9 cellular contexts compared by ENCODE assay signal in the genomic region with DNA sequence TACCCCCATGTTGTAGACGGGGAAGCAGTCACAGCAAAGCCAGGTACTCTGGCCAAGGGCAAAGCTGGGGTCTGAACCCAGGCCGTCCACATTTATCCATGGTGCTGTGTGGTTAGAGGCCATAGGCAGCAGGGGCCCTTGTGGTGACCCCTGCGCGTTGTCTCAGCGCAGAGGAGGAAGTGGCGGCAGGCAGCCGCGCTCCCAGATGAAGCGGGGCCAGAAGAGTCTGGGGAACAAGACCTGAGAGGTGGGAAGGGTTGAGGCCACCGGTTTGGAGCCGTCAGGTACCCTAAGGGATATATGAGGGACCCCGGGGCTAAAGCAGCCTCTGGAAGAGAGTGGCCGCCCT. TPM values are rescaled to one million over a fixed set of nuclear protein-coding genes. Genes with fewer than 3 reads are reported as not detected.
DNase-seq lines count a peak whose midpoint lies in the region; ATAC-seq, FAIRE-seq and TF ChIP-seq lines count a peak whose summit lies in the region.
"Had no signal": no experiment of that assay in that cellular context is flagged by ENCODE, and none has a peak within 500 bp of the region (broad histone marks: within the 10 kb centered on the region; RNA-seq: fewer than 3 reads in every experiment).

No MANE protein-coding gene starts in this region.

- POLR2A ChIA-PET in K562 (lab: Yijun Ruan, JAX) = no interaction called here

- H3K27ac ChIP-seq in K562 (ENCODE audit: extremely low read depth, low read depth, low read length) = peak overlapping the region; percentile 47
- no peak overlapping the region for H3K27ac ChIP-seq in keratinocyte (ENCODE audit: control insufficient read depth, insufficient read depth, low read length)
- H3K27ac ChIP-seq: epithelial cell of prostate had no signal

- H3K9ac ChIP-seq in K562 (ENCODE audit: insufficient read depth in 1 of 2, low read depth in 2 of 2, low read length in 2 of 2) (peak overlapping the region; percentile 57 to 92), keratinocyte (ENCODE audit: control insufficient read depth, extremely low read depth, insufficient read depth, low read length) (peak overlapping the region; percentile 28)

- H3K4me3 ChIP-seq in K562 (peak overlapping the region; percentile 72), keratinocyte (ENCODE audit: control insufficient read depth in 2 of 3, extremely low read depth in 1 of 3, insufficient read depth in 2 of 3, low read depth in 1 of 3, low read length in 3 of 3) (peak overlapping the region; percentile 60 to 72 (median 67))

- H3K9me1 ChIP-seq in K562 (ENCODE audit: control insufficient read depth, insufficient read depth, low read length) = no peaks in the 10 kb centered on the region
- H3K9me1 ChIP-seq in keratinocyte (ENCODE audit: control insufficient read depth, extremely low read depth, insufficient read depth, low read length) = no peaks in the 10 kb centered on the region

- TF ChIP-seq EP300 in K562 (IDR thresholded peaks at IDR 0.05; ENCODE audit: low read length) = no peak

- peaks cover 18% of the 10 kb centered on the region for H3K4me1 Mint-ChIP-seq in stimulated activated naive CD8-positive, alpha-beta T cell treated with anti-CD3 and anti-CD28 coated beads, Interleukin-15, amount 100 ng/mL, for 72 hours

- H3K4me3 Mint-ChIP-seq in stimulated activated naive CD8-positive, alpha-beta T cell treated with anti-CD3 and anti-CD28 coated beads, Interleukin-15, amount 100 ng/mL, for 72 hours = peak overlapping the region; percentile 90 to 92

- WGBS in K562 (ENCODE audit: insufficient coverage, low coverage, missing lambda C conversion rate) = 8% methylated on average over 13 of the region's 13 CpGs

- H2AFZ ChIP-seq in K562 (ENCODE audit: low read depth, low read length) (peak overlapping the region; percentile 86), keratinocyte (ENCODE audit: control insufficient read depth, low read length) (peak overlapping the region; percentile 93)

- no peak; the same call in 1 of the 2 replicates for TF ChIP-seq POLR2A in K562 (conservative IDR thresholded peaks at IDR 0.05)

- H3K27ac Mint-ChIP-seq in stimulated activated naive CD8-positive, alpha-beta T cell treated with anti-CD3 and anti-CD28 coated beads, Interleukin-15, amount 100 ng/mL, for 72 hours = peak overlapping the region; percentile 79 to 94

- no TSS peak for BruUV-seq in K562 (replicated peaks; lab: Mats Ljungman, UMichigan)

- H3K9me3 Mint-ChIP-seq in stimulated activated naive CD8-positive, alpha-beta T cell treated with anti-CD3 and anti-CD28 coated beads, Interleukin-15, amount 100 ng/mL, for 72 hours = peaks cover 0 to 3% of the 10 kb centered on the region in 2 donors

- no peaks in the 10 kb centered on the region for H3K36me3 ChIP-seq in K562 (ENCODE audit: control insufficient read depth, insufficient read depth, low read length)
- no peaks in the 10 kb centered on the region for H3K36me3 ChIP-seq in keratinocyte (ENCODE audit: control insufficient read depth in 2 of 2, extremely low read depth in 1 of 2, insufficient read depth in 2 of 2, low read length in 2 of 2)

- intact Hi-C loops in Right ventricle myocardium inferior (cut with DNase I) (no loop called here), cardiac septum (cut with DNase I) (no loop called here), K562 (cut with micrococcal nuclease) (loop anchor here (10.0 kb wide), 1 partner anchor 512 kb away; no protein-coding TSS in a partner anchor)

- H3K9me3 ChIP-seq in K562 (replicated peaks; ENCODE audit: control insufficient read depth, insufficient read depth, low read depth, low read length) (no peaks in the 10 kb centered on the region), keratinocyte (ENCODE audit: control insufficient read depth, low read depth, low read length) (no peaks in the 10 kb centered on the region)

- TF ChIP-seq CTCF in K562 (IDR thresholded peaks at IDR 0.05 in 2 of 3, conservative IDR thresholded peaks at IDR 0.05 in 1 of 3; ENCODE audit: insufficient read depth in 2 of 3, low read depth in 1 of 3, low read length in 3 of 3) (peak in 2 of 3 experiments; percentile 8 to 24; a peak in 1 of 6 replicates), keratinocyte (optimal IDR thresholded peaks at IDR 0.05 in 1 of 3, IDR thresholded peaks at IDR 0.05 in 1 of 3, conservative IDR thresholded peaks at IDR 0.05 in 1 of 3; ENCODE audit: extremely low read depth in 1 of 3, insufficient read depth in 2 of 3, low read length in 3 of 3) (no peak)

- dilution Hi-C loops in keratinocyte (cut with MboI; ENCODE audit: extremely low pct_ligation_motif_present, low sequenced_read_pairs) = no loop called here

- CTCF ChIA-PET in K562 (lab: Yijun Ruan, JAX; ENCODE audit: low intra/inter-chr PET ratio) = no interaction called here

- ATAC-seq in Right ventricle myocardium inferior = peak; percentile 64
- peak; percentile 54 for ATAC-seq in HG02870 (IDR thresholded peaks at IDR 0.05; ENCODE audit: unreplicated experiment)
- peak; percentile 89 for ATAC-seq in K562
- peak; percentile 65 for ATAC-seq in stimulated activated naive CD8-positive, alpha-beta T cell treated with anti-CD3 and anti-CD28 coated beads, Interleukin-15, amount 100 ng/mL, for 72 hours

- DNase-seq in Right ventricle myocardium inferior (ENCODE audit: missing footprints) (peak; percentile 79), cardiac septum (ENCODE audit: low spot score) (no peak), NOMO-1 (lab: John Stamatoyannopoulos, UW; ENCODE audit: unreplicated experiment in 2 of 2) (peak; percentile 52 to 56), K562 (ENCODE audit: extremely low read depth in 1 of 4, low spot score in 3 of 4) (peak; percentile 47 to 71 (median 58)), keratinocyte (ENCODE audit: low read depth, low spot score) (no peak), DMS 273 treated with DMSO at 0.1 percent for 48 hours (lab: John Stamatoyannopoulos, UW) (no peak)
- peak; percentile 19 to 35 for DNase-seq in stimulated activated naive CD8-positive, alpha-beta T cell treated with anti-CD3 and anti-CD28 coated beads, Interleukin-15, amount 100 ng/mL, for 72 hours

- H3K79me2 ChIP-seq in K562 (ENCODE audit: control insufficient read depth, insufficient read depth, low read length) (no peaks in the 10 kb centered on the region), keratinocyte (ENCODE audit: control insufficient read depth, insufficient read depth, low read length) (no peaks in the 10 kb centered on the region)

- 0 out of 5 replicates have a peak, but pooled peaks cover 0 to 2% of the 10 kb centered on the region in 2 experiments for H3K27me3 ChIP-seq in K562 (ENCODE audit: control insufficient read depth in 2 of 2, insufficient read depth in 2 of 2, low read length in 2 of 2)
- H3K27me3 ChIP-seq in keratinocyte (ENCODE audit: control insufficient read depth, extremely low read depth, insufficient read depth, low read length) = peaks cover 6% of the 10 kb centered on the region

- H4K20me1 ChIP-seq in K562 (replicated peaks; ENCODE audit: control insufficient read depth, insufficient read depth, low read length) = no peaks in the 10 kb centered on the region
- no peaks in the 10 kb centered on the region for H4K20me1 ChIP-seq in keratinocyte (ENCODE audit: control insufficient read depth, extremely low read depth, insufficient read depth, low read length)

- in situ Hi-C loops in K562 (cut with MboI) = no loop called here

- H3K27me3 Mint-ChIP-seq in stimulated activated naive CD8-positive, alpha-beta T cell treated with anti-CD3 and anti-CD28 coated beads, Interleukin-15, amount 100 ng/mL, for 72 hours = peaks cover 22% of the 10 kb centered on the region

- H3K4me2 ChIP-seq in K562 (ENCODE audit: insufficient read depth, low read length) (peak overlapping the region; percentile 84), keratinocyte (ENCODE audit: control insufficient read depth, extremely low read depth, insufficient read depth, low read depth, low read length) (peak overlapping the region; percentile 85)

- H3K4me1 ChIP-seq in K562 (replicated peaks in 1 of 2; ENCODE audit: control insufficient read depth in 2 of 2, insufficient read depth in 2 of 2, low read length in 2 of 2) (peaks cover 4 to 12% of the 10 kb centered on the region in 2 experiments; a peak in 3 of 5 replicates), keratinocyte (ENCODE audit: control insufficient read depth, extremely low read depth, insufficient read depth, low read length) (peaks cover 10% of the 10 kb centered on the region)

- peak in 1 of 2 experiments; percentile 23; a peak in 2 of 4 replicates for TF ChIP-seq RAD21 in K562 (CRISPR knock-in tag; conservative IDR thresholded peaks at IDR 0.05 in 1 of 2, IDR thresholded peaks at IDR 0.05 in 1 of 2)

- FAIRE-seq in K562 (lab: Jason Lieb, UNC) (peak; percentile 63), keratinocyte (lab: Jason Lieb, UNC) (no peak)

RNA-seq across cellular contexts. Expression of a gene that starts 0.8 kb away (rescaled TPM):
- total RNA-seq in Right ventricle myocardium inferior (0.70 TPM), cardiac septum (1.0 TPM), K562 (2014; rRNA removed) (0.73 and 1.6 TPM in 2 replicates), K562 (2014; rRNA removed; fragmentation: Illumina TruSeq; extraction: Trizol) (2.1 and 2.4 TPM in 2 replicates), K562 (2015; rRNA removed; fragmentation: Illumina TruSeq; extraction: Trizol) (1.3 and 1.4 TPM in 2 replicates), K562 (2021) (1.2 and 2.0 TPM in 2 replicates)
- 1.9 and 3.1 TPM in 2 replicates for total RNA-seq in K562 (2011; cell fraction: chromatin; rRNA removed; ENCODE audit: low replicate concordance)
- total RNA-seq in K562 (2011; cell fraction: nucleolus; rRNA removed) = 2.2 and 3.2 TPM in 2 replicates
- 2.9 and 4.5 TPM in 2 replicates for total RNA-seq in K562 (2011; cell fraction: nucleoplasm; rRNA removed)
- polyA plus RNA-seq in K562 (2011; rRNA removed) (1.6 and 1.9 TPM in 2 replicates), K562 (2014; fragmentation: Illumina TruSeq; extraction: Trizol) (1.9 and 2.1 TPM in 2 replicates), K562 (2014; fragmentation: Nextera tagmentation; extraction: Ambion mirVana) (1 to 10 TPM; 2.0 to 2.3 TPM), K562 (2014; rRNA removed) (1.3 and 1.9 TPM in 2 replicates), keratinocyte (0.20 to 0.49 TPM (median 0.33 TPM) in 3 replicates)
- polyA plus RNA-seq in K562 (2011; cell fraction: cytosol; rRNA removed) = 0.40 and 0.80 TPM in 2 replicates
- polyA plus RNA-seq in K562 (2011; cell fraction: nucleus; rRNA removed) = 0.50 and 0.84 TPM in 2 replicates
- polyA plus RNA-seq in K562 (2012) = 1.3 and 3.4 TPM in 2 replicates
- polyA minus RNA-seq in K562 (2011; rRNA and poly(A)+ RNA removed) = 1.7 and 3.0 TPM in 2 replicates
- 0.73 and 0.86 TPM in 2 replicates for polyA minus RNA-seq in K562 (2011; cell fraction: cytosol; rRNA and poly(A)+ RNA removed)
- polyA minus RNA-seq in K562 (2011; cell fraction: nucleus; rRNA and poly(A)+ RNA removed) = 1.1 and 3.8 TPM in 2 replicates
- polyA plus RNA-seq in keratinocyte (2011; ENCODE audit: low read depth) = 0.35 TPM
- polyA plus RNA-seq in keratinocyte (2011; cell fraction: cytosol; rRNA removed) = 0.19 and 0.28 TPM in 2 replicates
- 0.36 TPM in 2 replicates for polyA plus RNA-seq in keratinocyte (2011; cell fraction: nucleus; rRNA removed)
- polyA plus RNA-seq in keratinocyte (2012; ENCODE audit: low replicate concordance) = 0.18 and 0.56 TPM in 2 replicates
- 0.13 TPM in 2 of 3 replicates, not detected in the other for polyA minus RNA-seq in keratinocyte
- not detected for polyA minus RNA-seq in keratinocyte (2011; cell fraction: cytosol; rRNA and poly(A)+ RNA removed)
- 0.23 and 0.32 TPM in 2 replicates for polyA minus RNA-seq in keratinocyte (2011; cell fraction: nucleus; rRNA and poly(A)+ RNA removed)

RNA-seq across cellular contexts. Expression of a gene that starts 32.1 kb away (rescaled TPM):
- total RNA-seq in Right ventricle myocardium inferior (50.2 TPM), cardiac septum (44.2 TPM), K562 (2014; rRNA removed) (32.4 and 36.9 TPM in 2 replicates), K562 (2014; rRNA removed; fragmentation: Illumina TruSeq; extraction: Trizol) (67.4 and 76.1 TPM in 2 replicates), K562 (2015; rRNA removed; fragmentation: Illumina TruSeq; extraction: Trizol) (59.4 and 64.1 TPM in 2 replicates), K562 (2021) (69.8 and 72.8 TPM in 2 replicates)
- 27.7 and 57.5 TPM in 2 replicates for total RNA-seq in K562 (2011; cell fraction: chromatin; rRNA removed; ENCODE audit: low replicate concordance)
- 17.0 and 21.7 TPM in 2 replicates for total RNA-seq in K562 (2011; cell fraction: nucleolus; rRNA removed)
- total RNA-seq in K562 (2011; cell fraction: nucleoplasm; rRNA removed) = 38.3 and 54.1 TPM in 2 replicates
- polyA plus RNA-seq in K562 (2011; rRNA removed) (51.8 and 54.1 TPM in 2 replicates), K562 (2014; fragmentation: Illumina TruSeq; extraction: Trizol) (43.7 and 52.3 TPM in 2 replicates), K562 (2014; fragmentation: Nextera tagmentation; extraction: Ambion mirVana) (10 to 100 TPM; 51.6 to 72.2 TPM), K562 (2014; rRNA removed) (33.7 and 35.7 TPM in 2 replicates), keratinocyte (12.2 to 20.3 TPM (median 14.1 TPM) in 3 replicates)
- polyA plus RNA-seq in K562 (2011; cell fraction: cytosol; rRNA removed) = 8.4 and 26.9 TPM in 2 replicates
- 43.7 and 72.4 TPM in 2 replicates for polyA plus RNA-seq in K562 (2011; cell fraction: nucleus; rRNA removed)
- polyA plus RNA-seq in K562 (2012) = 36.9 and 43.6 TPM in 2 replicates
- polyA minus RNA-seq in K562 (2011; rRNA and poly(A)+ RNA removed) = 77.5 and 93.1 TPM in 2 replicates
- polyA minus RNA-seq in K562 (2011; cell fraction: cytosol; rRNA and poly(A)+ RNA removed) = 20.0 and 25.0 TPM in 2 replicates
- 35.1 and 73.0 TPM in 2 replicates for polyA minus RNA-seq in K562 (2011; cell fraction: nucleus; rRNA and poly(A)+ RNA removed)
- polyA plus RNA-seq in keratinocyte (2011; ENCODE audit: low read depth) = 23.2 TPM
- 6.9 and 13.1 TPM in 2 replicates for polyA plus RNA-seq in keratinocyte (2011; cell fraction: cytosol; rRNA removed)
- polyA plus RNA-seq in keratinocyte (2011; cell fraction: nucleus; rRNA removed) = 14.8 and 22.7 TPM in 2 replicates
- polyA plus RNA-seq in keratinocyte (2012; ENCODE audit: low replicate concordance) = 15.9 and 16.3 TPM in 2 replicates
- 21.9 to 24.5 TPM (median 24.3 TPM) in 3 replicates for polyA minus RNA-seq in keratinocyte
- polyA minus RNA-seq in keratinocyte (2011; cell fraction: cytosol; rRNA and poly(A)+ RNA removed) = 12.1 TPM
- polyA minus RNA-seq in keratinocyte (2011; cell fraction: nucleus; rRNA and poly(A)+ RNA removed) = 12.6 and 20.9 TPM in 2 replicates

Comparison
In these comparisons a context has a peak if more than half of its experiments do, and no peak if none do; other contexts are left out.
1. DNase-seq: peak in Right ventricle myocardium inferior (single experiment), NOMO-1 (2 of 2), K562 (4 of 4) and stimulated activated naive CD8-positive, alpha-beta T cell treated with anti-CD3 and anti-CD28 coated beads, Interleukin-15, amount 100 ng/mL, for 72 hours (2 of 2); none in cardiac septum (single experiment), keratinocyte (single experiment) and DMS 273 treated with DMSO at 0.1 percent for 48 hours (single experiment).
2. CTCF ChIP-seq: peak in K562 (2 of 3); none in keratinocyte (0 of 3).
3. Peak in every context shown above with its lines, with median percentiles within 50 percentile points of each other: ATAC-seq.